20 cellular contexts compared by ENCODE assay signal in the genomic region with DNA sequence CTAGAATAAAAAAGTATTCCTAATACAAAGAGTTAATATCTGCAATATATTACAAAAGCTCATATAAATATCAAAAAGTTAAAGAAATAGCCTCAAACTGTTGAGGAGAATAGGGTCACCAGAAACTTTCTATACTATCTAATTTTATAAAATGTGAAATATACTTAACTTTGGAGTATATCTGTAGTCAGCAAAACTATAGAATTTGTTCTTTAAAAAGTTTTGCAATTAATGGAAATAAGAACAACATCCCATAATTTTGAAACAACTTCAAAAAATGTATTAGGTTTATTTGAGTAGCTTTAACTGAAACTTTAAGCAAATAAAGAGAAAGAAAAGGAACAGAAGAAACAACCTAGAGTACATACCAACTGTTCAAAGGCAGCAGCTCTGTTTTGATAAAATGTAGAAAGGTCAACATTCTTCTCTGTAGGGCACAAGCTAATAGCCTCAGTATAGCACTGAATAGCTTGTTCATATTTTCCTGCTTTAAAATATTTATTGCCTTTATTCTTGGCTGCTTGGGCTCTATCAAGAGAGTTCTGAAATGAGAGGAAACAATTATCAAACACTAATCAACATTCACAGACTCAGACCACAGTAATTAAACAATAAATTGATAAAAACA. TPM values are rescaled to one million over a fixed set of nuclear protein-coding genes. Genes with fewer than 3 reads are reported as not detected.
DNase-seq lines count a peak whose midpoint lies in the region; ATAC-seq and TF ChIP-seq lines count a peak whose summit lies in the region.
"Had no signal": no experiment of that assay in that cellular context is flagged by ENCODE, and none has a peak within 500 bp of the region (broad histone marks: within the 10 kb centered on the region; RNA-seq: fewer than 3 reads in every experiment).

No MANE protein-coding gene starts in this region.

- peaks cover 4% of the 10 kb centered on the region for H3K9me3 Mint-ChIP-seq in CD8-positive, alpha-beta T cell
- H3K9me3 Mint-ChIP-seq in nephron: peaks cover 12% of the 10 kb centered on the region
- peaks cover 8% of the 10 kb centered on the region for H3K9me3 Mint-ChIP-seq in activated naive CD8-positive, alpha-beta T cell treated with anti-CD3 and anti-CD28 coated beads for 36 hours
- H3K9me3 Mint-ChIP-seq in natural killer cell: peaks cover 0 to 2% of the 10 kb centered on the region in 2 donors
- H3K9me3 Mint-ChIP-seq: activated naive CD4-positive, alpha-beta T cell treated with anti-CD3 and anti-CD28 coated beads, Interleukin-2, amount 50 U/mL, for 24 hours; effector memory CD8-positive, alpha-beta T cell had no signal

- CTCF ChIA-PET in CD8-positive, alpha-beta T cell (lab: Charles Lee): interaction anchor here (0.8 kb wide), 1 partner anchor 77 kb away, joined by 3 read pairs; no protein-coding TSS in a partner anchor

- H3K4me1 ChIP-seq in CD8-positive, alpha-beta T cell (ENCODE audit: insufficient read depth, low read length): peaks cover 5% of the 10 kb centered on the region
- H3K4me1 ChIP-seq in uterus: no peaks in the 10 kb centered on the region
- H3K4me1 ChIP-seq in SJCRH30: no peaks in the 10 kb centered on the region

- no peak overlapping the region for H3K27ac ChIP-seq in CD8-positive, alpha-beta T cell (ENCODE audit: low read depth, low read length)
- H3K27ac ChIP-seq in uterus (no peak overlapping the region), SJCRH30 (no peak overlapping the region)

- POLR2A ChIA-PET in CD8-positive, alpha-beta T cell (lab: Charles Lee): no interaction called here

- no peak for TF ChIP-seq CTCF in CD8-positive, alpha-beta T cell (IDR thresholded peaks at IDR 0.05)
- TF ChIP-seq CTCF in nephron (IDR thresholded peaks at IDR 0.05; ENCODE audit: unreplicated experiment in 3 of 3) (no peak), uterus (IDR thresholded peaks at IDR 0.05) (no peak), natural killer cell (IDR thresholded peaks at IDR 0.05) (no peak)

- peaks cover 12% of the 10 kb centered on the region for H3K36me3 ChIP-seq in CD8-positive, alpha-beta T cell (ENCODE audit: insufficient read depth, low read length)
- no peaks in the 10 kb centered on the region for H3K36me3 ChIP-seq in uterus
- H3K36me3 ChIP-seq in SJCRH30: peaks cover 67% of the 10 kb centered on the region

- peak overlapping the region; percentile 17 for H3K27ac Mint-ChIP-seq in CD8-positive, alpha-beta T cell
- H3K27ac Mint-ChIP-seq in nephron (peak overlapping the region; percentile 52 to 90 (median 71)), natural killer cell (no peak overlapping the region)
- H3K27ac Mint-ChIP-seq in activated naive CD8-positive, alpha-beta T cell treated with anti-CD3 and anti-CD28 coated beads for 36 hours: no peak overlapping the region
- H3K27ac Mint-ChIP-seq: activated naive CD4-positive, alpha-beta T cell treated with anti-CD3 and anti-CD28 coated beads, Interleukin-2, amount 50 U/mL, for 24 hours; memory B cell had no signal

- no peak overlapping the region for H3K4me3 Mint-ChIP-seq in CD8-positive, alpha-beta T cell
- H3K4me3 Mint-ChIP-seq in nephron: no peak overlapping the region
- H3K4me3 Mint-ChIP-seq in activated naive CD8-positive, alpha-beta T cell treated with anti-CD3 and anti-CD28 coated beads for 36 hours: no peak overlapping the region
- no peak overlapping the region for H3K4me3 Mint-ChIP-seq in natural killer cell
- H3K4me3 Mint-ChIP-seq: activated naive CD4-positive, alpha-beta T cell treated with anti-CD3 and anti-CD28 coated beads, Interleukin-2, amount 50 U/mL, for 24 hours; effector memory CD8-positive, alpha-beta T cell; memory B cell; neural crest cell had no signal

- intact Hi-C loops in CD8-positive, alpha-beta T cell (cut with DNase I, micrococcal nuclease): loop anchor here in 1 of 2 experiments (10.0 kb wide), 1 partner anchor 1278 kb away; no protein-coding TSS in a partner anchor
- intact Hi-C loops in uterus (cut with DNase I; ENCODE audit: low total_unique reads) (no loop called here), natural killer cell (cut with micrococcal nuclease) (no loop called here)

- no peaks in the 10 kb centered on the region for H3K27me3 ChIP-seq in CD8-positive, alpha-beta T cell (ENCODE audit: insufficient read depth, low read length)
- H3K27me3 ChIP-seq in uterus (no peaks in the 10 kb centered on the region), SJCRH30 (no peaks in the 10 kb centered on the region)

- no peak for DNase-seq in CD8-positive, alpha-beta T cell
- DNase-seq in foreskin melanocyte (peak; percentile 29), uterus (no peak), natural killer cell (no peak), SJCRH30 (no peak)
- no peak for DNase-seq in activated naive CD8-positive, alpha-beta T cell treated with anti-CD3 and anti-CD28 coated beads for 36 hours
- DNase-seq: activated CD8-positive, alpha-beta memory T cell treated with anti-CD3 and anti-CD28 coated beads, Interleukin-2, amount 50 U/mL, for 48 hours; central memory CD4-positive, alpha-beta T cell; COR-L47; effector memory CD8-positive, alpha-beta T cell; GDM1; GOT3; NCI-H2227 treated with DMSO at 0.1 percent for 48 hours; retina; stimulated activated CD4-positive, alpha-beta T cell treated with anti-CD3 and anti-CD28 coated beads, Interleukin-2, amount 100 ng/mL, for 24 hours had no signal

- no peak for TF ChIP-seq POLR2A in uterus (IDR thresholded peaks at IDR 0.05)

- no peak for ATAC-seq in CD8-positive, alpha-beta T cell
- ATAC-seq in SK-N-SH treated with all-trans-retinoic acid at 6 μM for 48 hours (peak; percentile 73), natural killer cell (no peak)
- ATAC-seq: effector memory CD8-positive, alpha-beta T cell had no signal

- H3K27me3 Mint-ChIP-seq in CD8-positive, alpha-beta T cell (ENCODE audit: low read depth): no peaks in the 10 kb centered on the region
- H3K27me3 Mint-ChIP-seq in nephron (ENCODE audit: low read depth) (no peaks in the 10 kb centered on the region), natural killer cell (ENCODE audit: low read depth in 2 of 2) (no peaks in the 10 kb centered on the region)
- H3K27me3 Mint-ChIP-seq in activated naive CD8-positive, alpha-beta T cell treated with anti-CD3 and anti-CD28 coated beads for 36 hours: no peaks in the 10 kb centered on the region
- H3K27me3 Mint-ChIP-seq: activated naive CD4-positive, alpha-beta T cell treated with anti-CD3 and anti-CD28 coated beads, Interleukin-2, amount 50 U/mL, for 24 hours; effector memory CD8-positive, alpha-beta T cell; memory B cell had no signal

- peaks cover 18% of the 10 kb centered on the region for H3K4me1 Mint-ChIP-seq in CD8-positive, alpha-beta T cell (ENCODE audit: low read depth)
- peaks cover 11% of the 10 kb centered on the region for H3K4me1 Mint-ChIP-seq in nephron
- H3K4me1 Mint-ChIP-seq in activated naive CD8-positive, alpha-beta T cell treated with anti-CD3 and anti-CD28 coated beads for 36 hours: peaks cover 8% of the 10 kb centered on the region
- peaks cover 8 to 14% of the 10 kb centered on the region in 2 donors for H3K4me1 Mint-ChIP-seq in natural killer cell

- no peak overlapping the region for H3K4me3 ChIP-seq in CD8-positive, alpha-beta T cell (ENCODE audit: low read depth, low read length)
- no peak overlapping the region for H3K4me3 ChIP-seq in uterus
- H3K4me3 ChIP-seq in SJCRH30: no peak overlapping the region

- H3K36me3 Mint-ChIP-seq in CD8-positive, alpha-beta T cell: peaks cover 59% of the 10 kb centered on the region
- peaks cover 52% of the 10 kb centered on the region for H3K36me3 Mint-ChIP-seq in nephron (ENCODE audit: low read depth)
- H3K36me3 Mint-ChIP-seq in activated naive CD8-positive, alpha-beta T cell treated with anti-CD3 and anti-CD28 coated beads for 36 hours: peaks cover 36% of the 10 kb centered on the region
- peaks cover 10% of the 10 kb centered on the region for H3K36me3 Mint-ChIP-seq in natural killer cell

- H3K9me3 ChIP-seq in CD8-positive, alpha-beta T cell (ENCODE audit: low read length): no peaks in the 10 kb centered on the region
- no peaks in the 10 kb centered on the region for H3K9me3 ChIP-seq in uterus
- H3K9me3 ChIP-seq in SJCRH30 (replicated peaks): peaks cover 5% of the 10 kb centered on the region; the same call in 1 of the 2 replicates

TF ChIP-seq in SK-N-SH treated with all-trans-retinoic acid at 6 μM for 48 hours, 23 proteins besides CTCF, POLR2A, EP300 and RAD21:
- no peak for TF ChIP-seq RARB (CRISPR knock-in tag; IDR thresholded peaks at IDR 0.05)
- TF ChIP-seq BACH2 (CRISPR knock-in tag; IDR thresholded peaks at IDR 0.05; ENCODE audit: borderline replicate concordance): no peak
- no peak for TF ChIP-seq SNAI2 (CRISPR knock-in tag; IDR thresholded peaks at IDR 0.05)
- TF ChIP-seq PPARA (CRISPR knock-in tag; IDR thresholded peaks at IDR 0.05; ENCODE audit: borderline replicate concordance): no peak
- TF ChIP-seq ZFP30 (CRISPR knock-in tag; IDR thresholded peaks at IDR 0.05): no peak
- TF ChIP-seq OSR1 (CRISPR knock-in tag; IDR thresholded peaks at IDR 0.05): no peak
TF ChIP-seq in SK-N-SH treated with all-trans-retinoic acid at 6 μM for 48 hours: peak in this region for 0.

RNA-seq across cellular contexts. Expression of a gene that starts 14.3 kb away (rescaled TPM):
- 10 to 100 TPM; 27.7 to 30.5 TPM for total RNA-seq in CD8-positive, alpha-beta T cell
- total RNA-seq in activated naive CD8-positive, alpha-beta T cell treated with anti-CD3 and anti-CD28 coated beads for 36 hours: 10 to 100 TPM; 68.8 to 70.8 TPM
- total RNA-seq in uterus (10 to 100 TPM; 16.8 to 86.1 (median 35.9) TPM), natural killer cell (10 to 100 TPM; 19.1 to 26.6 (median 24.0) TPM)
- total RNA-seq in SJCRH30 (2014; rRNA removed; shearing (Covaris generic)): 119 and 120 TPM in 2 replicates

RNA-seq across cellular contexts. Expression of a gene that starts 14.8 kb away (rescaled TPM):
- total RNA-seq in CD8-positive, alpha-beta T cell: 1 to 10 TPM; 1.1 to 1.2 TPM
- total RNA-seq in activated naive CD8-positive, alpha-beta T cell treated with anti-CD3 and anti-CD28 coated beads for 36 hours: 1 to 10 TPM; 1.7 to 1.9 TPM
- total RNA-seq in uterus: 10 to 100 TPM in 1 of 4 donors, 1 to 10 TPM in 2, not detected in 1; 1.3 to 12.9 (median 4.4) TPM
- under 1 TPM; 0.39 to 0.85 (median 0.73) TPM for total RNA-seq in natural killer cell
- total RNA-seq in SJCRH30 (2014; rRNA removed; shearing (Covaris generic)): 10.1 and 10.5 TPM in 2 replicates

RNA-seq across cellular contexts. Expression of a gene that starts 52.0 kb away (rescaled TPM):
- total RNA-seq in CD8-positive, alpha-beta T cell: 10 to 100 TPM; 17.2 to 17.7 TPM
- total RNA-seq in activated naive CD8-positive, alpha-beta T cell treated with anti-CD3 and anti-CD28 coated beads for 36 hours: 10 to 100 TPM; 75.7 to 81.6 TPM
- total RNA-seq in uterus (10 to 100 TPM; 12.4 to 39.0 (median 19.2) TPM), natural killer cell (10 to 100 TPM; 21.5 to 25.1 (median 24.1) TPM)
- 37.9 and 47.8 TPM in 2 replicates for total RNA-seq in SJCRH30 (2014; rRNA removed; shearing (Covaris generic))

Comparison
In these comparisons a context has a peak if more than half of its experiments do, and no peak if none do; other contexts are left out.
1. H3K27ac Mint-ChIP-seq: peak in CD8-positive, alpha-beta T cell (single experiment) and nephron (3 of 3); none in activated naive CD8-positive, alpha-beta T cell treated with anti-CD3 and anti-CD28 coated beads for 36 hours (single experiment) and natural killer cell (0 of 2).